ENCODE assay signal across 31 cellular contexts in genomic region chr6:149084761-149085574, GRCh38.
DNase-seq lines count a peak whose midpoint lies in the region; ATAC-seq and TF ChIP-seq lines count a peak whose summit lies in the region.
"Had no signal": no experiment of that assay in that cellular context is flagged by ENCODE, and none has a peak within 500 bp of the region (broad histone marks: within the 10 kb centered on the region; RNA-seq: fewer than 3 reads in every experiment).

No MANE protein-coding gene starts in this region.

- no peaks in the 10 kb centered on the region for H3K36me3 ChIP-seq in CD4-positive, alpha-beta memory T cell (ENCODE audit: insufficient read depth, low read length)
- H3K36me3 ChIP-seq in testis (ENCODE audit: low read depth, missing control alignments): no peaks in the 10 kb centered on the region
- H3K36me3 ChIP-seq: adrenal gland, left lung, right atrium auricular region, stomach, thyroid gland, uterus, WERI-Rb-1 had no signal

- peak; percentile 53 for ATAC-seq in activated naive CD8-positive, alpha-beta T cell treated with anti-CD3 and anti-CD28 coated beads, Interleukin-2, amount 50 U/mL, for 24 hours
- ATAC-seq in omental fat pad (ENCODE audit: low FRiP score): no peak
- ATAC-seq: A549, esophagus mucosa, left lung, Panc1 had no signal

- H3K9me3 Mint-ChIP-seq in activated CD4-positive, alpha-beta T cell treated with anti-CD3 and anti-CD28 coated beads, Interleukin-2, amount 10 ng/mL, durations not matched to agents 7 days and 5 days: peaks cover 12% of the 10 kb centered on the region
- H3K9me3 Mint-ChIP-seq in CD4-positive, alpha-beta memory T cell: no peaks in the 10 kb centered on the region
- no peaks in the 10 kb centered on the region for H3K9me3 Mint-ChIP-seq in activated CD4-positive, alpha-beta memory T cell treated with anti-CD3 and anti-CD28 coated beads for 36 hours
- no peaks in the 10 kb centered on the region for H3K9me3 Mint-ChIP-seq in activated naive CD8-positive, alpha-beta T cell treated with anti-CD3 and anti-CD28 coated beads, Interleukin-2, amount 50 U/mL, for 24 hours
- H3K9me3 Mint-ChIP-seq: dendritic cell treated with granulocyte-macrophage colony-stimulating factor and Interleukin-4, amounts not matched to agents 40 ng/mL and 50 ng/mL, for 4 days; endodermal cell had no signal

- peak overlapping the region; percentile 90 for H3K27ac Mint-ChIP-seq in activated CD4-positive, alpha-beta T cell treated with anti-CD3 and anti-CD28 coated beads, Interleukin-2, amount 10 ng/mL, durations not matched to agents 7 days and 5 days
- peak overlapping the region in 6 of 7 donors; percentile 20 to 77 (median 70) for H3K27ac Mint-ChIP-seq in CD4-positive, alpha-beta memory T cell
- peak overlapping the region; percentile 93 for H3K27ac Mint-ChIP-seq in activated CD4-positive, alpha-beta memory T cell treated with anti-CD3 and anti-CD28 coated beads for 36 hours
- H3K27ac Mint-ChIP-seq in activated naive CD8-positive, alpha-beta T cell treated with anti-CD3 and anti-CD28 coated beads, Interleukin-2, amount 50 U/mL, for 24 hours: peak overlapping the region; percentile 67
- H3K27ac Mint-ChIP-seq: dendritic cell treated with granulocyte-macrophage colony-stimulating factor and Interleukin-4, amounts not matched to agents 40 ng/mL and 50 ng/mL, for 4 days; endodermal cell had no signal

- TF ChIP-seq CTCF in testis (IDR thresholded peaks at IDR 0.05): no peak
- TF ChIP-seq CTCF in omental fat pad (IDR thresholded peaks at IDR 0.05): no peak

- 72 to 87% methylated on average over 6 of the region's 6 CpGs for WGBS in testis, 2 donors

- no peaks in the 10 kb centered on the region for H3K9me3 ChIP-seq in CD4-positive, alpha-beta memory T cell (ENCODE audit: control insufficient read depth in 1 of 2, low read length in 2 of 2)
- no peaks in the 10 kb centered on the region for H3K9me3 ChIP-seq in testis
- H3K9me3 ChIP-seq: A549, adrenal gland, left lung, right atrium auricular region, stomach, thyroid gland, uterus had no signal

- no peak for DNase-seq in activated CD4-positive, alpha-beta T cell treated with anti-CD3 and anti-CD28 coated beads, Interleukin-2, amount 10 ng/mL, durations not matched to agents 7 days and 5 days
- DNase-seq in activated CD4-positive, alpha-beta T cell treated with anti-CD3 and anti-CD28 coated beads for 48 hours: no peak
- DNase-seq in CD4-positive, alpha-beta memory T cell: no peak
- no peak for DNase-seq in activated CD4-positive, alpha-beta memory T cell treated with anti-CD3 and anti-CD28 coated beads for 36 hours
- DNase-seq in activated naive CD8-positive, alpha-beta T cell treated with anti-CD3 and anti-CD28 coated beads, Interleukin-2, amount 50 U/mL, for 24 hours: no peak
- no peak for DNase-seq in SK-N-DZ (ENCODE audit: low spot score)
- DNase-seq in testis: no peak
- DNase-seq in omental fat pad (ENCODE audit: low spot score): no peak
- DNase-seq: adrenal gland; central memory CD4-positive, alpha-beta T cell; endodermal cell; GM23248; IMR-90; left lung; mesenchymal stem cell; NCI-H146; NCI-H446 treated with DMSO at 0.1 percent for 48 hours; NCI-H774; posterior cingulate gyrus; SHP77; stomach; T-helper 9 cell; thyroid gland; uterus; WERI-Rb-1 had no signal

- no peak for TF ChIP-seq POLR2A in testis (IDR thresholded peaks at IDR 0.05)

- H3K4me1 Mint-ChIP-seq in activated CD4-positive, alpha-beta T cell treated with anti-CD3 and anti-CD28 coated beads, Interleukin-2, amount 10 ng/mL, durations not matched to agents 7 days and 5 days: peaks cover 79% of the 10 kb centered on the region
- H3K4me1 Mint-ChIP-seq in CD4-positive, alpha-beta memory T cell: peaks cover 28 to 43% (median 35%) of the 10 kb centered on the region in 4 donors
- peaks cover 60% of the 10 kb centered on the region for H3K4me1 Mint-ChIP-seq in activated CD4-positive, alpha-beta memory T cell treated with anti-CD3 and anti-CD28 coated beads for 36 hours (ENCODE audit: low read depth)
- peaks cover 42% of the 10 kb centered on the region for H3K4me1 Mint-ChIP-seq in activated naive CD8-positive, alpha-beta T cell treated with anti-CD3 and anti-CD28 coated beads, Interleukin-2, amount 50 U/mL, for 24 hours
- H3K4me1 Mint-ChIP-seq: endodermal cell had no signal

- H3K27me3 Mint-ChIP-seq in activated CD4-positive, alpha-beta T cell treated with anti-CD3 and anti-CD28 coated beads, Interleukin-2, amount 10 ng/mL, durations not matched to agents 7 days and 5 days: no peaks in the 10 kb centered on the region
- H3K27me3 Mint-ChIP-seq in CD4-positive, alpha-beta memory T cell: no peaks in the 10 kb centered on the region
- H3K27me3 Mint-ChIP-seq in activated CD4-positive, alpha-beta memory T cell treated with anti-CD3 and anti-CD28 coated beads for 36 hours: no peaks in the 10 kb centered on the region
- no peaks in the 10 kb centered on the region for H3K27me3 Mint-ChIP-seq in activated naive CD8-positive, alpha-beta T cell treated with anti-CD3 and anti-CD28 coated beads, Interleukin-2, amount 50 U/mL, for 24 hours

- H3K36me3 Mint-ChIP-seq in activated CD4-positive, alpha-beta T cell treated with anti-CD3 and anti-CD28 coated beads, Interleukin-2, amount 10 ng/mL, durations not matched to agents 7 days and 5 days (ENCODE audit: low read depth): peaks cover 38% of the 10 kb centered on the region
- H3K36me3 Mint-ChIP-seq in CD4-positive, alpha-beta memory T cell: no peaks in the 10 kb centered on the region
- H3K36me3 Mint-ChIP-seq in activated CD4-positive, alpha-beta memory T cell treated with anti-CD3 and anti-CD28 coated beads for 36 hours: no peaks in the 10 kb centered on the region
- H3K36me3 Mint-ChIP-seq in activated naive CD8-positive, alpha-beta T cell treated with anti-CD3 and anti-CD28 coated beads, Interleukin-2, amount 50 U/mL, for 24 hours (ENCODE audit: low read depth): no peaks in the 10 kb centered on the region

- no peak overlapping the region for H3K27ac ChIP-seq in CD4-positive, alpha-beta memory T cell (ENCODE audit: low read depth, low read length)
- no peak overlapping the region for H3K27ac ChIP-seq in testis
- H3K27ac ChIP-seq: adrenal gland, GM23248, left lung, right atrium auricular region, stomach, thyroid gland, uterus, WERI-Rb-1 had no signal

- no peaks in the 10 kb centered on the region for H3K27me3 ChIP-seq in CD4-positive, alpha-beta memory T cell (ENCODE audit: insufficient read depth, low read length)
- H3K27me3 ChIP-seq in testis: no peaks in the 10 kb centered on the region
- H3K27me3 ChIP-seq: adrenal gland, left lung, right atrium auricular region, stomach, thyroid gland, uterus had no signal

- no peak overlapping the region for H3K4me3 ChIP-seq in CD4-positive, alpha-beta memory T cell (ENCODE audit: low read length in 2 of 2)
- H3K4me3 ChIP-seq in testis: no peak overlapping the region
- H3K4me3 ChIP-seq: A549, adrenal gland, GM23248, left lung, right atrium auricular region, smooth muscle cell, stomach, thyroid gland, uterus had no signal

- POLR2A ChIA-PET in activated CD4-positive, alpha-beta T cell treated with anti-CD3 and anti-CD28 coated beads, Interleukin-2, amount 10 ng/mL, durations not matched to agents 7 days and 5 days (lab: Charles Lee): interaction anchor here (0.6 to 1.7 kb wide), 3 partner anchors 53 to 347 kb away, joined by 3 to 7 read pairs (median 5); no protein-coding TSS in a partner anchor
- POLR2A ChIA-PET in CD4-positive, alpha-beta memory T cell (lab: Charles Lee; ENCODE audit: partially characterized antibody): interaction anchor here (0.6 to 2.7 kb wide), 8 partner anchors 10 to 347 kb away, joined by 3 to 27 read pairs (median 4); partner anchors contain the start of gene TAB2
- POLR2A ChIA-PET in activated CD4-positive, alpha-beta memory T cell treated with anti-CD3 and anti-CD28 coated beads for 36 hours (lab: Charles Lee): interaction anchor here (0.6 to 3.2 kb wide), 20 partner anchors 9 to 432 kb away, joined by 3 to 42 read pairs (median 8); partner anchors contain the start of gene TAB2

- peak overlapping the region; percentile 62 for H3K4me3 Mint-ChIP-seq in activated CD4-positive, alpha-beta T cell treated with anti-CD3 and anti-CD28 coated beads, Interleukin-2, amount 10 ng/mL, durations not matched to agents 7 days and 5 days
- peak overlapping the region in 7 of 8 donors; percentile 11 to 70 (median 53) for H3K4me3 Mint-ChIP-seq in CD4-positive, alpha-beta memory T cell
- peak overlapping the region; percentile 51 for H3K4me3 Mint-ChIP-seq in activated CD4-positive, alpha-beta memory T cell treated with anti-CD3 and anti-CD28 coated beads for 36 hours
- H3K4me3 Mint-ChIP-seq in activated naive CD8-positive, alpha-beta T cell treated with anti-CD3 and anti-CD28 coated beads, Interleukin-2, amount 50 U/mL, for 24 hours: no peak overlapping the region
- H3K4me3 Mint-ChIP-seq: dendritic cell treated with granulocyte-macrophage colony-stimulating factor and Interleukin-4, amounts not matched to agents 40 ng/mL and 50 ng/mL, for 4 days; endodermal cell had no signal

- intact Hi-C loops in CD4-positive, alpha-beta memory T cell (cut with micrococcal nuclease): loop anchor here (5.0 kb wide), 1 partner anchor 338 kb away; the partner anchor contains the start of gene UST
- intact Hi-C loops in activated CD4-positive, alpha-beta memory T cell treated with anti-CD3 and anti-CD28 coated beads for 36 hours (cut with micrococcal nuclease): loop anchor here (1.0 to 5.0 kb wide), 6 partner anchors 9 to 252 kb away; no protein-coding TSS in a partner anchor
- intact Hi-C loops in testis (cut with DNase I; ENCODE audit: low total_unique reads): loop anchor here (10.0 kb wide), 1 partner anchor 340 kb away; no protein-coding TSS in a partner anchor

- CTCF ChIA-PET in activated CD4-positive, alpha-beta T cell treated with anti-CD3 and anti-CD28 coated beads, Interleukin-2, amount 10 ng/mL, durations not matched to agents 7 days and 5 days (lab: Charles Lee): interaction anchor here (0.6 to 3.3 kb wide), 11 partner anchors 11 to 697 kb away, joined by 3 to 23 read pairs (median 3); no protein-coding TSS in a partner anchor
- CTCF ChIA-PET in CD4-positive, alpha-beta memory T cell (lab: Charles Lee; ENCODE audit: partially characterized antibody): interaction anchor here (0.5 to 6.6 kb wide), 16 partner anchors 9 to 348 kb away, joined by 3 to 83 read pairs (median 5); partner anchors contain the start of gene TAB2
- CTCF ChIA-PET in activated CD4-positive, alpha-beta memory T cell treated with anti-CD3 and anti-CD28 coated beads for 36 hours (lab: Charles Lee): interaction anchor here (0.9 to 4.5 kb wide), 15 partner anchors 9 to 432 kb away, joined by 3 to 68 read pairs (median 5); no protein-coding TSS in a partner anchor

- peaks cover 40% of the 10 kb centered on the region for H3K4me1 ChIP-seq in CD4-positive, alpha-beta memory T cell (ENCODE audit: insufficient read depth, low read length)
- H3K4me1 ChIP-seq in testis: peaks cover 6% of the 10 kb centered on the region
